Comparison of ENCODE assay signal across 24 cellular contexts in the genomic region with DNA sequence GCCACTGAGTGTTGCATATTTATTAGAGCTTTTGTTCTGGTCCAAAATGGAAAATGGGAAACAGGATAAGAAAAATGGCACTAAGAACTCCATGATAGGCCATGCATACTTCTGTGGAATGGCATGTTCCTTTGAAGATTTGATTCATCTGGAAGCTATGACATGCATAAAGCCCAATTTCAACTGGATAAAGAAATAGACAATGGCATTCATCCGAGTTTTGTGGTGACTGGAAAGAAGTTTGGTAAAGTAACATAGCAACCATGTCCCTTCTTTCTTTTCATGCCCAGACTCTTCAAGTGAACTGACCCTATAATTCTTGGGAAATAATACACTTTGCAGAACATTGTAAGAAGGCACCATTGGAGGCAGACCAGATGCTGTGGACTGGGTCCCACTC.
DNase-seq lines count a peak whose midpoint lies in the region; ATAC-seq and TF ChIP-seq lines count a peak whose summit lies in the region.
"Had no signal": no experiment of that assay in that cellular context is flagged by ENCODE, and none has a peak within 500 bp of the region (broad histone marks: within the 10 kb centered on the region; RNA-seq: fewer than 3 reads in every experiment).

No MANE protein-coding gene starts in this region.

- POLR2A ChIA-PET in RWPE1 (lab: Yijun Ruan, JAX; ENCODE audit: low non-redundant PET) = no interaction called here

- TF ChIP-seq CTCF in RWPE1 (conservative IDR thresholded peaks at IDR 0.05; ENCODE audit: low read depth) (no peak), fibroblast of the aortic adventitia (IDR thresholded peaks at IDR 0.05; ENCODE audit: insufficient read depth, low read length) (no peak)

- CTCF ChIA-PET in RWPE1 (lab: Yijun Ruan, JAX) = interaction anchor here (1.1 kb wide), 1 partner anchor 104 kb away, joined by 3 read pairs; no protein-coding TSS in a partner anchor

- no peak overlapping the region for H3K4me3 ChIP-seq in fibroblast of the aortic adventitia (ENCODE audit: low read depth, low read length)
- H3K4me3 ChIP-seq: adrenal gland, coronary artery, HAP-1, lung, MG63, prostate gland, sigmoid colon, SJCRH30, tibial nerve had no signal

- DNase-seq in HCEC 1CT = peak; percentile 11
- DNase-seq in RWPE1 (ENCODE audit: low spot score) = no peak
- peak; percentile 15 for DNase-seq in fibroblast of the aortic adventitia (ENCODE audit: low read depth)
- DNase-seq in NCI-H345 treated with DMSO at 0.1 percent for 48 hours (lab: John Stamatoyannopoulos, UW; ENCODE audit: unreplicated experiment) = no peak
- no peak for DNase-seq in nucleus accumbens (lab: John Stamatoyannopoulos, UW)
- DNase-seq: activated naive CD4-positive, alpha-beta T cell; activated T-cell treated with anti-CD3 and anti-CD28 coated beads, Interleukin-2, amount 50 U/mL, for 4 hours; adrenal gland; effector memory CD8-positive, alpha-beta T cell; NCI-H1417; NCI-H2081 treated with DMSO at 0.1 percent for 48 hours; NCI-H446 treated with DMSO at 0.1 percent for 48 hours; sigmoid colon; SJCRH30; stimulated activated naive CD8-positive, alpha-beta T cell treated with anti-CD3 and anti-CD28 coated beads, Interleukin-15, amount 100 ng/mL, for 72 hours; T-cell had no signal

- H3K27ac ChIP-seq in RWPE1 = peak overlapping the region; percentile 46; the same call in 1 of the 2 replicates
- H3K27ac ChIP-seq: adrenal gland, coronary artery, prostate gland, SJCRH30, tibial nerve had no signal

- ATAC-seq in GM19463 (IDR thresholded peaks at IDR 0.05; ENCODE audit: unreplicated experiment) = no peak
- no peak for ATAC-seq in GM19023 (IDR thresholded peaks at IDR 0.05; ENCODE audit: unreplicated experiment)
- ATAC-seq: activated T-cell treated with anti-CD3 and anti-CD28 coated beads, Interleukin-2, amount 50 U/mL, for 4 hours; effector memory CD8-positive, alpha-beta T cell; stimulated activated naive CD8-positive, alpha-beta T cell treated with anti-CD3 and anti-CD28 coated beads, Interleukin-15, amount 100 ng/mL, for 72 hours; T-cell had no signal

Comparison
In these comparisons a context has a peak if more than half of its experiments do, and no peak if none do; other contexts are left out.
1. DNase-seq: peak in HCEC 1CT (single experiment) and fibroblast of the aortic adventitia (single experiment); none in RWPE1 (single experiment), NCI-H345 treated with DMSO at 0.1 percent for 48 hours (single experiment) and nucleus accumbens (0 of 56).